Comparison of ENCODE assay signal across 26 cellular contexts in genomic region chr13:75740008-75740407, GRCh38.
"Had no signal": no experiment of that assay in that cellular context is flagged by ENCODE, and none has a peak within 500 bp of the region (broad histone marks: within the 10 kb centered on the region; RNA-seq: fewer than 3 reads in every experiment).

No MANE protein-coding gene starts in this region.

- H3K4me1 Mint-ChIP-seq: nephron progenitor cell had no signal

- DNase-seq: activated CD4-positive, alpha-beta T cell treated with anti-CD3 and anti-CD28 coated beads, Interleukin-2, amount 50 U/mL, for 4 hours; activated effector memory CD4-positive, alpha-beta T cell treated with anti-CD3 and anti-CD28 coated beads, Interleukin-2, amount 50 U/mL, for 16 hours; activated T-cell treated with anti-CD3 and anti-CD28 coated beads, Interleukin-2, amount 50 U/mL, for 72 hours; cerebellar nuclear complex; effector memory CD4-positive, alpha-beta T cell; esophagus squamous epithelium; hypothalamus; islet precursor cell; left colon; nephron progenitor cell; ovary; psoas muscle; right cardiac atrium; stimulated activated naive CD8-positive, alpha-beta T cell treated with anti-CD3 and anti-CD28 coated beads, Interleukin-15, Interleukin-2, amounts not matched to agents 100 U/mL and 50 U/mL, for 24 hours; WERI-Rb-1 had no signal

- H3K9me3 ChIP-seq: ascending aorta, ovary, psoas muscle, tibial nerve had no signal

- H3K27me3 ChIP-seq: ascending aorta, esophagus squamous epithelium, ovary, tibial nerve had no signal

- FAIRE-seq: bronchial epithelial cell, endothelial cell of umbilical vein, frontal cortex, urothelium cell line had no signal

- H3K4me3 ChIP-seq: ascending aorta, esophagus squamous epithelium, lung, ovary, psoas muscle, skin epidermis, tibial nerve had no signal

- H3K27ac ChIP-seq: esophagus squamous epithelium, ovary, psoas muscle, skin epidermis, WERI-Rb-1 had no signal

- H3K4me3 Mint-ChIP-seq: activated naive CD4-positive, alpha-beta T cell treated with anti-CD3 and anti-CD28 coated beads, Interleukin-2, amount 50 U/mL, for 24 hours; activated T-cell treated with anti-CD3 and anti-CD28 coated beads, Interleukin-2, amount 50 U/mL, for 72 hours; dendritic cell treated with granulocyte-macrophage colony-stimulating factor and Interleukin-4, amounts not matched to agents 40 ng/mL and 50 ng/mL, for 4 days; mesothelial cell of epicardium; nephron progenitor cell had no signal

- H3K9me3 Mint-ChIP-seq: dendritic cell treated with granulocyte-macrophage colony-stimulating factor and Interleukin-4, amounts not matched to agents 40 ng/mL and 50 ng/mL, for 4 days had no signal

- ATAC-seq: activated T-cell treated with anti-CD3 and anti-CD28 coated beads, Interleukin-2, amount 50 U/mL, for 72 hours; left colon; right cardiac atrium had no signal

- H3K36me3 ChIP-seq: ascending aorta, esophagus squamous epithelium, ovary, tibial nerve, WERI-Rb-1 had no signal

- H3K27me3 Mint-ChIP-seq: activated naive CD4-positive, alpha-beta T cell treated with anti-CD3 and anti-CD28 coated beads, Interleukin-2, amount 50 U/mL, for 24 hours; dendritic cell treated with granulocyte-macrophage colony-stimulating factor and Interleukin-4, amounts not matched to agents 40 ng/mL and 50 ng/mL, for 4 days had no signal

- H3K27ac Mint-ChIP-seq: activated naive CD4-positive, alpha-beta T cell treated with anti-CD3 and anti-CD28 coated beads, Interleukin-2, amount 50 U/mL, for 24 hours; activated T-cell treated with anti-CD3 and anti-CD28 coated beads, Interleukin-2, amount 50 U/mL, for 72 hours; dendritic cell treated with granulocyte-macrophage colony-stimulating factor and Interleukin-4, amounts not matched to agents 40 ng/mL and 50 ng/mL, for 4 days; mesothelial cell of epicardium had no signal
